In the genomic region with DNA sequence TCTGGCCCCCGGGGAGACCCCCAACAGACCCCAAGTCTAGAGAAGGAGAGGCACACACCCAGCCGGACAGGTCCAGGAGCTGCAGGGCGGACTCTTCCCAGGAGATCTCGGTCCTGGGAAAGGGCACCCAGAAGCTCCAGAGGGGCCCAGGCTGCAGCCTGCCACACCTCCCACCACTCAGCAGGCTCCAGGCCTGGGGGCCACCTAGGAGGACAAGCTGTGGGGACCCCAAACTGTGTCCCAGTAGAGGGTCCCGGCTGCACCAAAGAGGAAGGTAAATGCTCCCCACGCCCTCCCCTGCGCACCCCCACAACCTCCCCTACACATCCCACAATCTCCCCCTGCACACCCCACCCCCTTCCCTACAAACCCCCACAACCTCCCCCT, we compare ENCODE assay signal across 21 cellular contexts. TPM values are rescaled to one million over a fixed set of nuclear protein-coding genes. Genes with fewer than 3 reads are reported as not detected.
DNase-seq lines count a peak whose midpoint lies in the region; ATAC-seq and TF ChIP-seq lines count a peak whose summit lies in the region.
"Had no signal": no experiment of that assay in that cellular context is flagged by ENCODE, and none has a peak within 500 bp of the region (broad histone marks: within the 10 kb centered on the region; RNA-seq: fewer than 3 reads in every experiment).

No MANE protein-coding gene starts in this region.

- no peak overlapping the region for H3K9ac ChIP-seq in neuronal stem cell (ENCODE audit: low read depth, low read length, poor library complexity)
- H3K9ac ChIP-seq: GM23248 had no signal

- TF ChIP-seq POLR2A in vagina (IDR thresholded peaks at IDR 0.05), result no peak
- TF ChIP-seq POLR2A in GM18505 (IDR thresholded peaks at IDR 0.05; ENCODE audit: borderline replicate concordance, extremely low read depth, insufficient read depth, insufficient read length), result no peak

- H2AK5ac ChIP-seq in neuronal stem cell (ENCODE audit: low read depth, low read length), result no peak overlapping the region

- H3K9me3 ChIP-seq in neuronal stem cell (replicated peaks in 1 of 2; ENCODE audit: control insufficient read depth in 2 of 2, insufficient read depth in 1 of 2, low read depth in 1 of 2, low read length in 2 of 2) (peaks cover 0 to 13% of the 10 kb centered on the region in 2 donors), vagina (no peaks in the 10 kb centered on the region)
- H3K9me3 ChIP-seq: Caco-2 had no signal

- ATAC-seq in GM18505 (IDR thresholded peaks at IDR 0.05; ENCODE audit: unreplicated experiment), result no peak

- no peaks in the 10 kb centered on the region for H3K27me3 ChIP-seq in neuronal stem cell (ENCODE audit: control insufficient read depth in 3 of 3, insufficient read depth in 3 of 3, low read depth in 1 of 3, low read length in 3 of 3)
- H3K27me3 ChIP-seq in vagina, result no peaks in the 10 kb centered on the region

- H2BK15ac ChIP-seq in neuronal stem cell (ENCODE audit: low read length), result no peak overlapping the region

- no peak overlapping the region for H3K14ac ChIP-seq in neuronal stem cell (ENCODE audit: low read length)

- H3K27ac ChIP-seq in neuronal stem cell (replicated peaks; ENCODE audit: low read length) (no peak overlapping the region), vagina (no peak overlapping the region)
- H3K27ac ChIP-seq: C4-2B, GM23248, HL-60 had no signal

- no peak overlapping the region for H2AFZ ChIP-seq in neuronal stem cell (ENCODE audit: low read length)
- H2AFZ ChIP-seq: GM23248 had no signal

- TF ChIP-seq CTCF in GM13976 (IDR thresholded peaks at IDR 0.05; ENCODE audit: borderline replicate concordance, control extremely low read depth, extremely low read depth, insufficient read depth, missing control alignments), result no peak
- TF ChIP-seq CTCF in vagina (IDR thresholded peaks at IDR 0.05), result no peak

- no peak overlapping the region for H4K91ac ChIP-seq in neuronal stem cell (ENCODE audit: low read depth, low read length, poor library complexity)

- no CpG with 5 or more reads among the region's 7 CpGs for WGBS in neuronal stem cell (ENCODE audit: extremely low coverage in 2 of 2, insufficient read length in 2 of 2, insufficient replicate concordance in 1 of 2), 2 donors

- peak overlapping the region; percentile 88 for H2BK5ac ChIP-seq in neuronal stem cell (ENCODE audit: low read length)

- no peak overlapping the region for H2BK12ac ChIP-seq in neuronal stem cell (ENCODE audit: low read length)

- in situ Hi-C loops in GM13976 (cut with MboI; ENCODE audit: low sequenced_read_pairs, unreplicated experiment), result no loop called here

- H3K4me1 ChIP-seq in neuronal stem cell (ENCODE audit: control insufficient read depth in 2 of 2, insufficient read depth in 1 of 2, low read depth in 1 of 2, low read length in 2 of 2), result no peaks in the 10 kb centered on the region
- H3K4me1 ChIP-seq in vagina, result no peaks in the 10 kb centered on the region
- H3K4me1 ChIP-seq: Caco-2 had no signal

- peaks cover 8% of the 10 kb centered on the region for H3K79me1 ChIP-seq in neuronal stem cell (ENCODE audit: low read depth, low read length)

- H2BK120ac ChIP-seq in neuronal stem cell (ENCODE audit: low read depth, low read length), result no peak overlapping the region

- H3K36me3 ChIP-seq in neuronal stem cell (replicated peaks in 1 of 2; ENCODE audit: control insufficient read depth in 2 of 2, insufficient read depth in 2 of 2, low read length in 2 of 2) (peaks cover 31 to 48% of the 10 kb centered on the region in 2 donors), vagina (no peaks in the 10 kb centered on the region)

- H3K23ac ChIP-seq in neuronal stem cell (ENCODE audit: low read depth, low read length, poor library complexity), result no peak overlapping the region

- peak overlapping the region; percentile 19 for H3K18ac ChIP-seq in neuronal stem cell (ENCODE audit: low read length)

- DNase-seq in AG08396 (ENCODE audit: low spot score) (peak; percentile 6), GM13976 (ENCODE audit: low spot score) (peak; percentile 36), epidermal melanocyte (ENCODE audit: insufficient read length, low spot score) (peak; percentile 9), neuronal stem cell (ENCODE audit: low spot score) (no peak), vagina (ENCODE audit: extremely low spot score in 2 of 2) (no peak), RKO (ENCODE audit: low spot score) (no peak)
- DNase-seq: ACHN; AML-193; CD4-positive, alpha-beta T cell; GM23248; HCEC 1CT; HFFc6; IMR-90 had no signal

- H4K8ac ChIP-seq in neuronal stem cell (ENCODE audit: low read depth, low read length), result no peak overlapping the region

- intact Hi-C loops in vagina (cut with DNase I), result no loop called here

- H3K4ac ChIP-seq in neuronal stem cell (ENCODE audit: low read length), result no peak overlapping the region

- no peak overlapping the region for H3K4me3 ChIP-seq in neuronal stem cell (ENCODE audit: low read length in 2 of 2)
- H3K4me3 ChIP-seq in vagina, result no peak overlapping the region
- H3K4me3 ChIP-seq: GM23248, K562 had no signal

- no peak overlapping the region for H3K4me2 ChIP-seq in neuronal stem cell (ENCODE audit: insufficient read depth, low read length, poor library complexity, severe bottlenecking)

RNA-seq across cellular contexts. Expression of a gene that starts 48.5 kb away (rescaled TPM):
- 46.5 TPM for polyA plus RNA-seq in neuronal stem cell (2013, experiment 1 of 2)
- polyA plus RNA-seq in neuronal stem cell (2013, experiment 2 of 2), result 48.4 TPM
- 0.74 TPM for total RNA-seq in vagina
- total RNA-seq: GM23248 had no signal
- polyA plus RNA-seq: GM23248, K562 had no signal

RNA-seq across cellular contexts. Expression of a gene that starts 50.9 kb away (rescaled TPM):
- polyA plus RNA-seq in neuronal stem cell (2013, experiment 1 of 2), result 0.03 TPM
- not detected for polyA plus RNA-seq in neuronal stem cell (2013, experiment 2 of 2)
- not detected for total RNA-seq in vagina
- total RNA-seq: Caco-2, GM23248, H4, HFFc6, HT1080, IMR-90, K562 had no signal
- polyA plus RNA-seq: BJ, GM23248, IMR-90, K562 had no signal

Comparison
In these comparisons a context has a peak if more than half of its experiments do, and no peak if none do; other contexts are left out.
1. DNase-seq: peak in AG08396 (single experiment), GM13976 (single experiment) and epidermal melanocyte (single experiment); none in neuronal stem cell (single experiment), vagina (0 of 2) and RKO (single experiment).